ENCODE assay signal across 21 cellular contexts in the genomic region with DNA sequence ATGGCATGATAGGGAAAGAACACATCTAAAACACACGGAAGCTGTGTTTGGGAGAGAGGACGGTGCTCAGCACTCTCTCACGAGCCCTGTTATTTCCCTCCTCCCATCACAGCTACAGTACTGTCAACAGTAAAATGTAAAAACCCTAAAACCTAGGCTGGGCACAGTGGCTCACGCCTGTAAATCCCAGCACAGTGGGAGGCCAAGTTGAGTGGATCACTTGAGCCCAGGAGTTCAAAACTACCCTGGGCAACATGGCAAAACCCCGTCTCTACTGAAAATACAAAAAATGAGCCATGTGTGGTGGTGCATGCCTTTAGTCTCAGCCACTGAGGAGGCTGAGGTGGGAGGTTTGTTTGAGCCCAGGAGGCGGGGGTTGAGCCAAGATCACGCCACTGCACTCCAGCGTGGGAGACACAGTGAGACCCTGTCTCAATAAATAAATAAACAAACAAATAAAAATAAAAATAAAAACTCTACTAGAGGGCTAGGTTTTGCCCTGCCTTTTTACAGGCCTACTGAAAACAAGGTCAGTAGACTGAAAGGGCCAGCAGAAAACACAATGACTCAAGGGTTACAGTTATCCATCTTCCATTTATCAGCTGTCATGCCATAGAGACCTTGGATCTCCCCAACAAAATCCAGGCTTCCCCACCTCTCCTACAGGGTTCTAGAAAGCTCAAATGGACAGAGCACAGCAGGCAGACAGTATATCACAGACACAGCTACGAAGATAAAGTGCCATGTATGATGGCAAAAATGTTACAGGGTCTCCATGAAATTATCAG. TPM values are rescaled to one million over a fixed set of nuclear protein-coding genes. Genes with fewer than 3 reads are reported as not detected.
DNase-seq lines count a peak whose midpoint lies in the region; ATAC-seq, FAIRE-seq and TF ChIP-seq lines count a peak whose summit lies in the region.
"Had no signal": no experiment of that assay in that cellular context is flagged by ENCODE, and none has a peak within 500 bp of the region (broad histone marks: within the 10 kb centered on the region; RNA-seq: fewer than 3 reads in every experiment).

No MANE protein-coding gene starts in this region.

- intact Hi-C loops in CD4-positive, alpha-beta T cell (cut with DNase I, micrococcal nuclease), result loop anchor here (2.0 to 5.0 kb wide), 3 partner anchors 35 to 55 kb away; a partner anchor contains a TSS
- intact Hi-C loops in naive thymus-derived CD4-positive, alpha-beta T cell (cut with micrococcal nuclease), result loop anchor here (2.0 to 5.0 kb wide), 5 partner anchors 15 to 223 kb away; no protein-coding TSS in a partner anchor

- peaks cover 70 to 83% of the 10 kb centered on the region in 2 donors for H3K4me1 ChIP-seq in naive thymus-derived CD4-positive, alpha-beta T cell (ENCODE audit: control insufficient read depth in 2 of 2, insufficient read depth in 2 of 2, low read length in 2 of 2)

- no peak for ATAC-seq in CD4-positive, alpha-beta T cell (ENCODE audit: poor library complexity)
- no peak for ATAC-seq in activated naive CD8-positive, alpha-beta T cell treated with anti-CD3 and anti-CD28 coated beads, Interleukin-2, amount 50 U/mL, for 24 hours
- no peak for ATAC-seq in naive thymus-derived CD4-positive, alpha-beta T cell
- no peak for ATAC-seq in GM21717 (IDR thresholded peaks at IDR 0.05; ENCODE audit: unreplicated experiment)
- ATAC-seq in GM19467 (IDR thresholded peaks at IDR 0.05; ENCODE audit: unreplicated experiment), result no peak
- ATAC-seq: HCT116, HepG2, right lobe of liver, upper lobe of right lung had no signal

- H3K36me3 ChIP-seq in naive thymus-derived CD4-positive, alpha-beta T cell (ENCODE audit: control insufficient read depth in 2 of 3, insufficient read depth in 3 of 3, low read length in 3 of 3), result no peaks in the 10 kb centered on the region
- H3K36me3 ChIP-seq: breast epithelium, neutrophil, right lobe of liver, upper lobe of right lung had no signal

- H3K36me3 Mint-ChIP-seq in CD4-positive, alpha-beta T cell (ENCODE audit: low read depth), result peaks cover 32% of the 10 kb centered on the region
- peaks cover 27% of the 10 kb centered on the region for H3K36me3 Mint-ChIP-seq in activated naive CD8-positive, alpha-beta T cell treated with anti-CD3 and anti-CD28 coated beads, Interleukin-2, amount 50 U/mL, for 24 hours (ENCODE audit: low read depth)
- H3K36me3 Mint-ChIP-seq in naive thymus-derived CD4-positive, alpha-beta T cell, result peaks cover 0 to 29% (median 7%) of the 10 kb centered on the region in 5 donors

- POLR2A ChIA-PET in CD4-positive, alpha-beta T cell (lab: Charles Lee), result interaction anchor here (1.0 kb wide), 1 partner anchor 61 kb away, joined by 3 read pairs; no protein-coding TSS in a partner anchor
- POLR2A ChIA-PET in HEK293T (lab: Yijun Ruan, JAX), result no interaction called here
- POLR2A ChIA-PET in naive thymus-derived CD4-positive, alpha-beta T cell (lab: Charles Lee), result interaction anchor here (0.6 to 0.8 kb wide), 2 partner anchors 129 to 390 kb away, joined by 3 read pairs; no protein-coding TSS in a partner anchor

- peak overlapping the region; percentile 87 for H3K27ac Mint-ChIP-seq in CD4-positive, alpha-beta T cell
- H3K27ac Mint-ChIP-seq in activated naive CD8-positive, alpha-beta T cell treated with anti-CD3 and anti-CD28 coated beads, Interleukin-2, amount 50 U/mL, for 24 hours, result peak overlapping the region; percentile 97
- peak overlapping the region; percentile 76 to 98 (median 91) for H3K27ac Mint-ChIP-seq in naive thymus-derived CD4-positive, alpha-beta T cell

- peak overlapping the region; percentile 70 for H3K27ac ChIP-seq in CD4-positive, alpha-beta T cell (ENCODE audit: low read depth, low read length)
- peak overlapping the region; percentile 59 for H3K27ac ChIP-seq in naive thymus-derived CD4-positive, alpha-beta T cell (ENCODE audit: low read depth, low read length)
- H3K27ac ChIP-seq: neutrophil, right lobe of liver had no signal

- peaks cover 98% of the 10 kb centered on the region for H3K4me1 Mint-ChIP-seq in CD4-positive, alpha-beta T cell (ENCODE audit: low read depth)
- H3K4me1 Mint-ChIP-seq in activated naive CD8-positive, alpha-beta T cell treated with anti-CD3 and anti-CD28 coated beads, Interleukin-2, amount 50 U/mL, for 24 hours, result peaks cover 93% of the 10 kb centered on the region
- peaks cover 52 to 100% (median 96%) of the 10 kb centered on the region in 7 donors for H3K4me1 Mint-ChIP-seq in naive thymus-derived CD4-positive, alpha-beta T cell

- H3K4me3 Mint-ChIP-seq in CD4-positive, alpha-beta T cell, result peak overlapping the region; percentile 57
- peak overlapping the region; percentile 77 for H3K4me3 Mint-ChIP-seq in activated naive CD8-positive, alpha-beta T cell treated with anti-CD3 and anti-CD28 coated beads, Interleukin-2, amount 50 U/mL, for 24 hours
- H3K4me3 Mint-ChIP-seq in naive thymus-derived CD4-positive, alpha-beta T cell, result peak overlapping the region; percentile 32 to 84 (median 66)

- CTCF ChIA-PET in CD4-positive, alpha-beta T cell (lab: Charles Lee), result interaction anchor here (0.5 to 1.8 kb wide), 2 partner anchors 122 to 542 kb away, joined by 3 to 4 read pairs; no protein-coding TSS in a partner anchor
- CTCF ChIA-PET in HEK293T (lab: Yijun Ruan, JAX), result no interaction called here
- CTCF ChIA-PET in naive thymus-derived CD4-positive, alpha-beta T cell (lab: Charles Lee), result no interaction called here

- DNase-seq in CD4-positive, alpha-beta T cell, result no peak
- DNase-seq in HEK293T (ENCODE audit: extremely low spot score) (no peak), mesenteric fat pad (ENCODE audit: low spot score) (no peak), GM19239 (ENCODE audit: insufficient read length, low spot score) (no peak)
- DNase-seq in activated naive CD8-positive, alpha-beta T cell treated with anti-CD3 and anti-CD28 coated beads, Interleukin-2, amount 50 U/mL, for 24 hours, result no peak
- no peak for DNase-seq in naive thymus-derived CD4-positive, alpha-beta T cell
- DNase-seq: activated CD4-positive, CD25-positive, alpha-beta regulatory T cell; DND-41; effector CD4-positive, alpha-beta T cell; foreskin fibroblast; NCI-H2107; right lobe of liver; stimulated activated CD4-positive, alpha-beta T cell treated with anti-CD3 and anti-CD28 coated beads, Interleukin-2, amount 100 ng/mL, for 48 hours; stimulated activated CD8-positive, alpha-beta memory T cell treated with anti-CD3 and anti-CD28 coated beads, Interleukin-4, amount 100 ng/mL, for 48 hours; upper lobe of right lung had no signal

- H3K4me3 ChIP-seq in naive thymus-derived CD4-positive, alpha-beta T cell (ENCODE audit: low read length), result no peak overlapping the region
- H3K4me3 ChIP-seq: breast epithelium, right lobe of liver, upper lobe of right lung had no signal

- H3K9me3 Mint-ChIP-seq in CD4-positive, alpha-beta T cell, result no peaks in the 10 kb centered on the region
- H3K9me3 Mint-ChIP-seq in activated naive CD8-positive, alpha-beta T cell treated with anti-CD3 and anti-CD28 coated beads, Interleukin-2, amount 50 U/mL, for 24 hours, result no peaks in the 10 kb centered on the region
- H3K9me3 Mint-ChIP-seq in naive thymus-derived CD4-positive, alpha-beta T cell, result peaks cover 0 to 3% (median 0%) of the 10 kb centered on the region in 11 donors

- H3K27me3 Mint-ChIP-seq in CD4-positive, alpha-beta T cell, result no peaks in the 10 kb centered on the region
- H3K27me3 Mint-ChIP-seq in activated naive CD8-positive, alpha-beta T cell treated with anti-CD3 and anti-CD28 coated beads, Interleukin-2, amount 50 U/mL, for 24 hours, result no peaks in the 10 kb centered on the region
- H3K27me3 Mint-ChIP-seq in naive thymus-derived CD4-positive, alpha-beta T cell, result no peaks in the 10 kb centered on the region

- TF ChIP-seq CTCF in CD4-positive, alpha-beta T cell (IDR thresholded peaks at IDR 0.05), result no peak

- FAIRE-seq in GM19239 (lab: Jason Lieb, UNC), result no peak
- FAIRE-seq: HepG2 had no signal

- no peaks in the 10 kb centered on the region for H3K9me3 ChIP-seq in CD4-positive, alpha-beta T cell (ENCODE audit: control insufficient read depth, low read length)
- H3K9me3 ChIP-seq in naive thymus-derived CD4-positive, alpha-beta T cell (ENCODE audit: control insufficient read depth in 2 of 3, low read length in 3 of 3), result no peaks in the 10 kb centered on the region
- H3K9me3 ChIP-seq: breast epithelium, neutrophil, right lobe of liver, upper lobe of right lung had no signal

- H3K27me3 ChIP-seq in CD4-positive, alpha-beta T cell (ENCODE audit: control insufficient read depth, insufficient read depth, low read length), result no peaks in the 10 kb centered on the region
- H3K27me3 ChIP-seq in naive thymus-derived CD4-positive, alpha-beta T cell (ENCODE audit: control insufficient read depth in 2 of 2, insufficient read depth in 2 of 2, low read length in 2 of 2), result no peaks in the 10 kb centered on the region
- H3K27me3 ChIP-seq: breast epithelium, neutrophil, right lobe of liver, upper lobe of right lung had no signal

TF ChIP-seq in HEK293T, 16 proteins besides CTCF, POLR2A, EP300 and RAD21:
- TF ChIP-seq, protein P1, sequence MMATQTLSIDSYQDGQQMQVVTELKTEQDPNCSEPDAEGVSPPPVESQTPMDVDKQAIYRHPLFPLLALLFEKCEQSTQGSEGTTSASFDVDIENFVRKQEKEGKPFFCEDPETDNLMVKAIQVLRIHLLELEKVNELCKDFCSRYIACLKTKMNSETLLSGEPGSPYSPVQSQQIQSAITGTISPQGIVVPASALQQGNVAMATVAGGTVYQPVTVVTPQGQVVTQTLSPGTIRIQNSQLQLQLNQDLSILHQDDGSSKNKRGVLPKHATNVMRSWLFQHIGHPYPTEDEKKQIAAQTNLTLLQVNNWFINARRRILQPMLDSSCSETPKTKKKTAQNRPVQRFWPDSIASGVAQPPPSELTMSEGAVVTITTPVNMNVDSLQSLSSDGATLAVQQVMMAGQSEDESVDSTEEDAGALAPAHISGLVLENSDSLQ (IDR thresholded peaks at IDR 0.05), result peak; percentile 48
- no peak for TF ChIP-seq NFRKB (IDR thresholded peaks at IDR 0.05)
TF ChIP-seq in HEK293T: peak in this region for 1.

RNA-seq across cellular contexts. Expression of a gene that starts 54.6 kb away (rescaled TPM):
- 100 to 1,000 TPM in 1 of 2 experiments, 10 to 100 TPM in 1; 93.1 to 101 TPM for total RNA-seq in CD4-positive, alpha-beta T cell
- total RNA-seq in naive thymus-derived CD4-positive, alpha-beta T cell, result 10 to 100 TPM; 36.4 to 97.6 (median 93.7) TPM
- polyA plus RNA-seq in naive thymus-derived CD4-positive, alpha-beta T cell, result 10 to 100 TPM; 66.3 to 71.9 TPM
- 120 TPM for total RNA-seq in mesenteric fat pad
